19 cellular contexts compared by ENCODE assay signal in the genomic region with DNA sequence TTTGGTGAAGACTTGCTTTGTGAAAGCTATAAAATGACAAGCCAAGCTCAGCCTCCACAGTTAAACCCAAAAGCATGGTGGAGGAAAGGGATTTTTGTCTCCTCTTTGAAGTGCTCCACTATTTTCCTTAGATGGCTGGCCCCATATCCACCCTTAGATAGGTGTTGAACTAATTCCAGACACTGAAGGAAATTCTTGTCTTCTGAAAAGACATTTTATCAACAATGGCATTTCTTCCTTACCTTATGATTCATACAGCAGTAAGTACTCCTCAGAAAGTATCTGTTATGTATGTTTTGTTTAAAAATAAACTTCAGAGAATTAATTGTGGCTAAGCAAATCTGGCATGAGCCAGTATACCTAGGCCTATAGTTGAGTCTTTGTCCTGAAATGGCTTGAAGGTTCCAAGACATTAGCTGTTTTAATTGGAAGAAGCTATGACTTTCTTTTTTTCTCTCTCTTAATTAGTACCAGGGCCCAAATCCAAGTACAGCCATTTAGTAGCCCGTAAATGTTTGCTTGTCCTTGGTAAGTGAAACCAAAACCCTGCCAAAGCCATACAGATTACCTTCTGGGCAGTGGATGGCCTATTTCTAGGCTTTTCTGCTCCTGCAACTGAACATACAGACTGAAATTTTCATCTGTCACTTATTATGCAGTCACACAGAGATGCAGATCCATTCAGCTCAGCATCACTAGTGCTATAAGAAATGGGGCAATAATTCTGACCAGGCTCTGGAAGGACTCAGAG. TPM values are rescaled to one million over a fixed set of nuclear protein-coding genes. Genes with fewer than 3 reads are reported as not detected.
DNase-seq lines count a peak whose midpoint lies in the region; ATAC-seq, FAIRE-seq and TF ChIP-seq lines count a peak whose summit lies in the region.
"Had no signal": no experiment of that assay in that cellular context is flagged by ENCODE, and none has a peak within 500 bp of the region (broad histone marks: within the 10 kb centered on the region; RNA-seq: fewer than 3 reads in every experiment).

No MANE protein-coding gene starts in this region.

- H3K4me2 ChIP-seq in mammary epithelial cell (ENCODE audit: insufficient read depth, low read depth, low read length) (no peak overlapping the region), endothelial cell of umbilical vein (ENCODE audit: insufficient read depth, low read length) (no peak overlapping the region)
- H3K4me2 ChIP-seq: A549, GM23338 had no signal

- no peak overlapping the region for H2AFZ ChIP-seq in mammary epithelial cell (ENCODE audit: low read depth, low read length)
- H2AFZ ChIP-seq in endothelial cell of umbilical vein (ENCODE audit: low read depth, low read length) = no peak overlapping the region
- H2AFZ ChIP-seq: GM23338 had no signal

- H3K36me3 ChIP-seq in breast epithelium (no peaks in the 10 kb centered on the region), mammary epithelial cell (ENCODE audit: insufficient read depth, low read length) (no peaks in the 10 kb centered on the region), Panc1 (ENCODE audit: control insufficient read depth, insufficient read depth, low read length) (no peaks in the 10 kb centered on the region), endothelial cell of umbilical vein (ENCODE audit: control insufficient read depth in 2 of 2, extremely low read depth in 1 of 2, insufficient read depth in 2 of 2, low read length in 2 of 2) (no peaks in the 10 kb centered on the region), MG63 (no peaks in the 10 kb centered on the region)
- H3K36me3 ChIP-seq: Peyer's patch had no signal

- no peak for ATAC-seq in Panc1
- ATAC-seq: A549, GM23338, HCT116 had no signal

- H3K27me3 ChIP-seq in breast epithelium (no peaks in the 10 kb centered on the region), mammary epithelial cell (ENCODE audit: insufficient read depth, low read length) (no peaks in the 10 kb centered on the region), Panc1 (ENCODE audit: control insufficient read depth, insufficient read depth, low read length) (no peaks in the 10 kb centered on the region), endothelial cell of umbilical vein (ENCODE audit: control insufficient read depth in 2 of 2, insufficient read depth in 2 of 2, low read length in 2 of 2) (no peaks in the 10 kb centered on the region), MG63 (no peaks in the 10 kb centered on the region)
- H3K27me3 ChIP-seq: Peyer's patch had no signal

- H3K9ac ChIP-seq in mammary epithelial cell (ENCODE audit: insufficient read depth, low read length) (no peak overlapping the region), endothelial cell of umbilical vein (replicated peaks; ENCODE audit: extremely low read depth, insufficient read depth, low read length) (no peak overlapping the region)

- peak overlapping the region; percentile 55 to 65 for H3K27ac ChIP-seq in breast epithelium
- H3K27ac ChIP-seq in mammary epithelial cell (ENCODE audit: insufficient read depth, low read depth, low read length) = no peak overlapping the region
- H3K27ac ChIP-seq in Panc1 (ENCODE audit: low read length) = peak overlapping the region; percentile 2; the same call in 1 of the 2 replicates
- no peak overlapping the region for H3K27ac ChIP-seq in endothelial cell of umbilical vein (ENCODE audit: insufficient read depth, low read depth, low read length)
- H3K27ac ChIP-seq: A549, C4-2B, Peyer's patch had no signal

- TF ChIP-seq POLR2A in breast epithelium (IDR thresholded peaks at IDR 0.05) = no peak
- no peak for TF ChIP-seq POLR2A in endothelial cell of umbilical vein (IDR thresholded peaks at IDR 0.05; ENCODE audit: low read depth, low read length)

- H4K20me1 ChIP-seq in mammary epithelial cell (ENCODE audit: insufficient read depth, low read length) (no peaks in the 10 kb centered on the region), endothelial cell of umbilical vein (replicated peaks; ENCODE audit: control insufficient read depth, extremely low read depth, insufficient read depth, low read length) (no peaks in the 10 kb centered on the region)

- DNase-seq in breast epithelium (ENCODE audit: low spot score in 2 of 2) = no peak
- no peak for DNase-seq in mammary epithelial cell
- DNase-seq in Panc1 (ENCODE audit: low read depth, low spot score) = no peak
- peak; percentile 12 for DNase-seq in endothelial cell of umbilical vein (ENCODE audit: low read depth, low spot score)
- no peak for DNase-seq in C1 segment of cervical spinal cord (lab: John Stamatoyannopoulos, UW)
- no peak for DNase-seq in activated gamma-delta T cell treated with Interleukin-2 at 50 U/mL for 16 hours
- DNase-seq in MG63 = no peak
- DNase-seq: DMS 273 treated with DMSO at 0.1 percent for 48 hours, GF-D8, NCI-H1930, NCI-H774, Peyer's patch had no signal

- H3K4me1 ChIP-seq in breast epithelium = no peaks in the 10 kb centered on the region
- H3K4me1 ChIP-seq in mammary epithelial cell (ENCODE audit: insufficient read depth, low read length) = no peaks in the 10 kb centered on the region
- H3K4me1 ChIP-seq in Panc1 (ENCODE audit: control insufficient read depth, insufficient read depth, low read length) = peaks cover 5% of the 10 kb centered on the region; the same call in 1 of the 2 replicates
- peaks cover 9% of the 10 kb centered on the region for H3K4me1 ChIP-seq in endothelial cell of umbilical vein (ENCODE audit: control insufficient read depth, extremely low read depth, insufficient read depth, low read length)
- H3K4me1 ChIP-seq: A549, Peyer's patch had no signal

- H3K4me3 ChIP-seq in breast epithelium (no peak overlapping the region), mammary epithelial cell (replicated peaks in 1 of 3; ENCODE audit: insufficient read depth in 1 of 3, low read depth in 2 of 3, low read length in 3 of 3) (no peak overlapping the region), Panc1 (ENCODE audit: low read depth in 2 of 2, low read length in 2 of 2) (no peak overlapping the region), endothelial cell of umbilical vein (replicated peaks in 1 of 3; ENCODE audit: insufficient read depth in 1 of 3, low read depth in 1 of 3, low read length in 3 of 3) (no peak overlapping the region), MG63 (no peak overlapping the region)
- H3K4me3 ChIP-seq: A549, GM23338, Peyer's patch had no signal

- no peaks in the 10 kb centered on the region for H3K79me2 ChIP-seq in mammary epithelial cell (ENCODE audit: insufficient read depth, low read length)
- no peaks in the 10 kb centered on the region for H3K79me2 ChIP-seq in endothelial cell of umbilical vein (ENCODE audit: control insufficient read depth, insufficient read depth, low read length)

- TF ChIP-seq CTCF in breast epithelium (IDR thresholded peaks at IDR 0.05) (no peak), mammary epithelial cell (conservative IDR thresholded peaks at IDR 0.05 in 1 of 2, IDR thresholded peaks at IDR 0.05 in 1 of 2; ENCODE audit: extremely low read depth in 1 of 2, insufficient read depth in 1 of 2, low read depth in 1 of 2, low read length in 2 of 2) (no peak), Panc1 (IDR thresholded peaks at IDR 0.05) (no peak), endothelial cell of umbilical vein (IDR thresholded peaks at IDR 0.05; ENCODE audit: extremely low read depth in 1 of 2, insufficient read depth in 1 of 2, low read depth in 1 of 2, low read length in 2 of 2) (no peak)

- POLR2A ChIA-PET in Panc1 (lab: Charles Lee) (no interaction called here), endothelial cell of umbilical vein (lab: Charles Lee) (no interaction called here)

- peak; percentile 49 for FAIRE-seq in endothelial cell of umbilical vein (lab: Jason Lieb, UNC)
- FAIRE-seq: A549, GM18507 had no signal

- no peaks in the 10 kb centered on the region for H3K9me1 ChIP-seq in endothelial cell of umbilical vein (replicated peaks; ENCODE audit: control insufficient read depth, extremely low read depth, insufficient read depth, low read length)

- BruUV-seq in mammary epithelial cell (replicated peaks; lab: Mats Ljungman, UMichigan) (no TSS peak), Panc1 (replicated peaks; lab: Mats Ljungman, UMichigan) (no TSS peak), endothelial cell of umbilical vein (replicated peaks; lab: Mats Ljungman, UMichigan) (no TSS peak)

- intact Hi-C loops in breast epithelium (cut with DNase I; ENCODE audit: low total_unique reads) (no loop called here), mammary epithelial cell (cut with micrococcal nuclease) (no loop called here), Panc1 (cut with micrococcal nuclease; ENCODE audit: unreplicated experiment) (no loop called here), endothelial cell of umbilical vein (cut with micrococcal nuclease) (no loop called here)

- H3K9me3 ChIP-seq in breast epithelium (no peaks in the 10 kb centered on the region), mammary epithelial cell (replicated peaks; ENCODE audit: insufficient read depth, low read length) (no peaks in the 10 kb centered on the region), Panc1 (ENCODE audit: control insufficient read depth, insufficient read depth, low read depth, low read length) (no peaks in the 10 kb centered on the region), endothelial cell of umbilical vein (replicated peaks; ENCODE audit: control insufficient read depth, insufficient read depth, low read length) (no peaks in the 10 kb centered on the region), MG63 (peaks cover 14% of the 10 kb centered on the region)
- H3K9me3 ChIP-seq: A549, Peyer's patch had no signal

- CTCF ChIA-PET in mammary epithelial cell (lab: Charles Lee; ENCODE audit: low non-redundant PET) (no interaction called here), Panc1 (lab: Charles Lee) (no interaction called here), endothelial cell of umbilical vein (lab: Charles Lee) (interaction anchor here (0.6 to 2.1 kb wide), 4 partner anchors 10 to 668 kb away, joined by 3 to 7 read pairs (median 4); no protein-coding TSS in a partner anchor)

- WGBS in mammary epithelial cell (ENCODE audit: low coverage, missing lambda C conversion rate) = 20% methylated on average over 1 of the region's 1 CpG

- in situ Hi-C loops in mammary epithelial cell (cut with MboI; ENCODE audit: low sequenced_read_pairs in 2 of 2) (no loop called here), Panc1 (cut with HindIII; ENCODE audit: low pct_unique_long_range_greater_than_20kb, low sequenced_read_pairs) (no loop called here)

- dilution Hi-C loops in mammary epithelial cell (cut with HindIII; ENCODE audit: low sequenced_read_pairs) = no loop called here
- dilution Hi-C loops in endothelial cell of umbilical vein (cut with MboI; ENCODE audit: extremely low pct_ligation_motif_present, low sequenced_read_pairs) = no loop called here

RNA-seq across cellular contexts. Expression of gene BFSP2, which starts 5.1 kb away (rescaled TPM):
- total RNA-seq in breast epithelium = not detected
- not detected for total RNA-seq in mammary epithelial cell
- not detected for polyA plus RNA-seq in mammary epithelial cell
- polyA minus RNA-seq in mammary epithelial cell = not detected
- 0.67 TPM for total RNA-seq in Panc1 (2021; ENCODE audit: unreplicated experiment)
- polyA plus RNA-seq in Panc1 (2012; ENCODE audit: insufficient read length) = 0.46 TPM
- total RNA-seq in endothelial cell of umbilical vein = not detected in 2 replicates
- not detected in 2 replicates for polyA plus RNA-seq in endothelial cell of umbilical vein
- polyA plus RNA-seq in endothelial cell of umbilical vein (2011; cell fraction: cytosol; rRNA removed) = not detected in 2 replicates
- polyA plus RNA-seq in endothelial cell of umbilical vein (2011; cell fraction: nucleus; rRNA removed) = not detected in 2 replicates
- not detected in 2 replicates for polyA plus RNA-seq in endothelial cell of umbilical vein (2012)
- polyA minus RNA-seq in endothelial cell of umbilical vein = not detected in 2 replicates
- polyA minus RNA-seq in endothelial cell of umbilical vein (2011; cell fraction: cytosol; rRNA and poly(A)+ RNA removed) = not detected
- polyA minus RNA-seq in endothelial cell of umbilical vein (2011; cell fraction: nucleus; rRNA and poly(A)+ RNA removed) = not detected in 2 replicates
- not detected in 2 replicates for total RNA-seq in MG63 (2014; rRNA removed; shearing (Covaris generic); ENCODE audit: low replicate concordance)
- total RNA-seq: GM23338, NCI-H460, Peyer's patch, Right ventricle myocardium inferior had no signal
- polyA plus RNA-seq: GM23338 had no signal

Comparison
In these comparisons a context has a peak if more than half of its experiments do, and no peak if none do; other contexts are left out.
1. H3K27ac ChIP-seq: peak in breast epithelium (2 of 2) and Panc1 (single experiment); none in mammary epithelial cell (single experiment) and endothelial cell of umbilical vein (single experiment).